8 cellular contexts compared by ENCODE assay signal in genomic region chr1:231421971-231422797, GRCh38. TPM values are rescaled to one million over a fixed set of nuclear protein-coding genes. Genes with fewer than 3 reads are reported as not detected.
DNase-seq lines count a peak whose midpoint lies in the region; ATAC-seq and TF ChIP-seq lines count a peak whose summit lies in the region.

EGLN1 (minus strand) TSS chr1:231422287; CDS start chr1:231421888, 399 bp downstream.

- H4K20me1 ChIP-seq in GM23248 (ENCODE audit: insufficient read depth) (peaks cover 30% of the 10 kb centered on the region), Karpas-422 (ENCODE audit: insufficient read depth, low read depth, low read length) (peaks cover 29% of the 10 kb centered on the region)

- H3K79me2 ChIP-seq in GM23248 (ENCODE audit: insufficient read depth), result peaks cover 41% of the 10 kb centered on the region
- H3K79me2 ChIP-seq in Karpas-422 (ENCODE audit: low read length), result peaks cover 45% of the 10 kb centered on the region

- H3K4me2 ChIP-seq in GM23248 (ENCODE audit: unreplicated experiment), result peak within 1 kb of the TSS; percentile 92
- peak within 1 kb of the TSS; percentile 82 for H3K4me2 ChIP-seq in Karpas-422 (ENCODE audit: low read depth, low read length, poor library complexity, severe bottlenecking)

- H3K9ac ChIP-seq in GM23248 (peak within 1 kb of the TSS; percentile 83), Karpas-422 (ENCODE audit: low read length) (peak within 1 kb of the TSS; percentile 81)

- in situ Hi-C loops in GM23248 (cut with MboI), result no loop called here

- ATAC-seq in RWPE2 (ENCODE audit: low read depth), result peak; percentile 70
- ATAC-seq in stimulated activated naive CD8-positive, alpha-beta T cell treated with anti-CD3 and anti-CD28 coated beads, Interleukin-15, Interleukin-2, amounts not matched to agents 100 U/mL and 50 U/mL, for 24 hours, result peak; percentile 89

- H3K27me3 ChIP-seq in GM23248 (replicated peaks; ENCODE audit: insufficient read depth), result no peaks in the 10 kb centered on the region
- no peaks in the 10 kb centered on the region for H3K27me3 ChIP-seq in Karpas-422 (ENCODE audit: low read length)
- no peaks in the 10 kb centered on the region for H3K27me3 ChIP-seq in RWPE2 (ENCODE audit: insufficient read depth, poor library complexity, severe bottlenecking)

- 1 to 3% methylated on average over 24 to 89 of the region's 104 CpGs for WGBS in GM23248 (ENCODE audit: low coverage in 1 of 2, low lambda C conversion rate in 2 of 2, missing lambda C conversion rate in 2 of 2), 2 experiments

- peaks cover 41% of the 10 kb centered on the region for H3K4me1 Mint-ChIP-seq in activated T-helper 2 cell treated with anti-CD3 and anti-CD28 coated beads, Interferon-gamma antibody, Interleukin-2, Interleukin-4, amounts not matched to agents 10 μg/mL and 5 μg/mL and 100 μg/mL, durations not matched to agents 14 hours and 24 hours and 36 hours (ENCODE audit: low read depth)
- peaks cover 41% of the 10 kb centered on the region for H3K4me1 Mint-ChIP-seq in nephron

- intact Hi-C loops in activated T-helper 2 cell treated with anti-CD3 and anti-CD28 coated beads, Interferon-gamma antibody, Interleukin-2, Interleukin-4, amounts not matched to agents 10 μg/mL and 5 μg/mL and 100 μg/mL, durations not matched to agents 14 hours and 24 hours and 36 hours (cut with micrococcal nuclease), result loop anchor here (1.0 to 5.0 kb wide), 7 partner anchors 39 to 180 kb away; partner anchors contain the start of genes SPRTN and TSNAX

- DNase-seq in EH (ENCODE audit: low read depth) (peak; percentile 88), GM23248 (peak; percentile 88), Karpas-422 (peak; percentile 93), RWPE2 (ENCODE audit: low spot score) (peak; percentile 72), fibroblast of peridontal ligament (ENCODE audit: extremely low read depth) (peak; percentile 62)
- DNase-seq in activated T-helper 2 cell treated with anti-CD3 and anti-CD28 coated beads, Interferon-gamma antibody, Interleukin-2, Interleukin-4, amounts not matched to agents 10 μg/mL and 5 μg/mL and 100 μg/mL, durations not matched to agents 14 hours and 24 hours and 36 hours (ENCODE audit: low spot score), result peak; percentile 80
- peak; percentile 88 for DNase-seq in stimulated activated naive CD8-positive, alpha-beta T cell treated with anti-CD3 and anti-CD28 coated beads, Interleukin-15, Interleukin-2, amounts not matched to agents 100 U/mL and 50 U/mL, for 24 hours

- H3K9me3 Mint-ChIP-seq in activated T-helper 2 cell treated with anti-CD3 and anti-CD28 coated beads, Interferon-gamma antibody, Interleukin-2, Interleukin-4, amounts not matched to agents 10 μg/mL and 5 μg/mL and 100 μg/mL, durations not matched to agents 14 hours and 24 hours and 36 hours, result no peaks in the 10 kb centered on the region
- no peaks in the 10 kb centered on the region for H3K9me3 Mint-ChIP-seq in nephron

- 0 out of 2 replicates have a peak, but pooled peaks cover under 1% of the 10 kb centered on the region for H3K36me3 ChIP-seq in GM23248 (ENCODE audit: low read depth)
- H3K36me3 ChIP-seq in Karpas-422 (ENCODE audit: insufficient read depth, low read length), result peaks cover 9% of the 10 kb centered on the region
- no peaks in the 10 kb centered on the region; the same call in 1 of the 2 replicates for H3K36me3 ChIP-seq in RWPE2 (ENCODE audit: low read depth)

- peaks cover 24% of the 10 kb centered on the region for H3K4me1 ChIP-seq in GM23248 (ENCODE audit: insufficient read depth)
- peaks cover 32% of the 10 kb centered on the region for H3K4me1 ChIP-seq in Karpas-422 (ENCODE audit: low read length)
- H3K4me1 ChIP-seq in RWPE2 (ENCODE audit: insufficient read depth, poor library complexity, severe bottlenecking), result peaks cover 23% of the 10 kb centered on the region

- no peaks in the 10 kb centered on the region for H3K9me2 ChIP-seq in GM23248 (ENCODE audit: insufficient read depth)
- no peaks in the 10 kb centered on the region for H3K9me2 ChIP-seq in Karpas-422 (replicated peaks; ENCODE audit: insufficient read depth, low read length)

- peak within 1 kb of the TSS; percentile 90 for H3K4me3 Mint-ChIP-seq in activated T-helper 2 cell treated with anti-CD3 and anti-CD28 coated beads, Interferon-gamma antibody, Interleukin-2, Interleukin-4, amounts not matched to agents 10 μg/mL and 5 μg/mL and 100 μg/mL, durations not matched to agents 14 hours and 24 hours and 36 hours (ENCODE audit: low read depth)
- peak within 1 kb of the TSS; percentile 90 to 95 (median 92) for H3K4me3 Mint-ChIP-seq in nephron

- H3K27me3 Mint-ChIP-seq in activated T-helper 2 cell treated with anti-CD3 and anti-CD28 coated beads, Interferon-gamma antibody, Interleukin-2, Interleukin-4, amounts not matched to agents 10 μg/mL and 5 μg/mL and 100 μg/mL, durations not matched to agents 14 hours and 24 hours and 36 hours (ENCODE audit: low read depth), result peaks cover 32% of the 10 kb centered on the region
- no peaks in the 10 kb centered on the region for H3K27me3 Mint-ChIP-seq in nephron (ENCODE audit: low read depth)

- TF ChIP-seq CTCF in RWPE2 (IDR thresholded peaks at IDR 0.05; ENCODE audit: poor library complexity, severe bottlenecking), result peak; percentile 10
- peak in 2 of 3 experiments; percentile 14 to 17 for TF ChIP-seq CTCF in nephron (IDR thresholded peaks at IDR 0.05; ENCODE audit: unreplicated experiment in 3 of 3)

- H3K9me3 ChIP-seq in GM23248 (ENCODE audit: low read depth) (no peaks in the 10 kb centered on the region), Karpas-422 (ENCODE audit: low read length) (no peaks in the 10 kb centered on the region), RWPE2 (ENCODE audit: severe bottlenecking) (no peaks in the 10 kb centered on the region)

- peak within 1 kb of the TSS; percentile 87 for H3K4me3 ChIP-seq in GM23248
- H3K4me3 ChIP-seq in Karpas-422 (ENCODE audit: low read length), result peak within 1 kb of the TSS; percentile 78
- peak within 1 kb of the TSS; percentile 88 for H3K4me3 ChIP-seq in RWPE2 (ENCODE audit: severe bottlenecking)

- peak within 1 kb of the TSS; percentile 67 for H3K27ac ChIP-seq in GM23248
- peak within 1 kb of the TSS; percentile 83 for H3K27ac ChIP-seq in Karpas-422 (ENCODE audit: low read length)
- peak within 1 kb of the TSS; percentile 78 for H3K27ac ChIP-seq in RWPE2 (ENCODE audit: poor library complexity, severe bottlenecking)

- H2AFZ ChIP-seq in GM23248 (peak within 1 kb of the TSS; percentile 78), Karpas-422 (ENCODE audit: low read length) (peak within 1 kb of the TSS; percentile 90)

- H3K27ac Mint-ChIP-seq in activated T-helper 2 cell treated with anti-CD3 and anti-CD28 coated beads, Interferon-gamma antibody, Interleukin-2, Interleukin-4, amounts not matched to agents 10 μg/mL and 5 μg/mL and 100 μg/mL, durations not matched to agents 14 hours and 24 hours and 36 hours, result peak within 1 kb of the TSS; percentile 83
- peak within 1 kb of the TSS; percentile 95 to 98 (median 97) for H3K27ac Mint-ChIP-seq in nephron

- peaks cover 24% of the 10 kb centered on the region for H3K36me3 Mint-ChIP-seq in activated T-helper 2 cell treated with anti-CD3 and anti-CD28 coated beads, Interferon-gamma antibody, Interleukin-2, Interleukin-4, amounts not matched to agents 10 μg/mL and 5 μg/mL and 100 μg/mL, durations not matched to agents 14 hours and 24 hours and 36 hours (ENCODE audit: low read depth)
- peaks cover 4% of the 10 kb centered on the region for H3K36me3 Mint-ChIP-seq in nephron (ENCODE audit: low read depth)

- H3F3A ChIP-seq in GM23248 (ENCODE audit: insufficient read depth), result peaks cover 18% of the 10 kb centered on the region; the same call in 1 of the 2 replicates

RNA-seq across cellular contexts. Expression of gene EGLN1, which starts in this region (rescaled TPM):
- total RNA-seq in GM23248 (2014; rRNA removed; shearing (Covaris generic)), result 45.4 and 51.8 TPM in 2 replicates
- 17.6 and 17.7 TPM in 2 replicates for polyA plus RNA-seq in GM23248 (2016; fragmentation: Nextera tagmentation; extraction: Ambion mirVana)
- total RNA-seq in Karpas-422 (2014; rRNA removed; shearing (Covaris generic); ENCODE audit: low replicate concordance), result 48.3 and 59.0 TPM in 2 replicates
- total RNA-seq in activated T-helper 2 cell treated with anti-CD3 and anti-CD28 coated beads, Interferon-gamma antibody, Interleukin-2, Interleukin-4, amounts not matched to agents 10 μg/mL and 5 μg/mL and 100 μg/mL, durations not matched to agents 14 hours and 24 hours and 36 hours, result 20.2 and 24.4 TPM in 2 replicates

Comparison
In these comparisons a context has a peak if more than half of its experiments do, and no peak if none do; other contexts are left out.
1. Peak in every context shown above with its lines: DNase-seq, ATAC-seq, H3K4me3 ChIP-seq and H3K27ac ChIP-seq.